In the genomic region with DNA sequence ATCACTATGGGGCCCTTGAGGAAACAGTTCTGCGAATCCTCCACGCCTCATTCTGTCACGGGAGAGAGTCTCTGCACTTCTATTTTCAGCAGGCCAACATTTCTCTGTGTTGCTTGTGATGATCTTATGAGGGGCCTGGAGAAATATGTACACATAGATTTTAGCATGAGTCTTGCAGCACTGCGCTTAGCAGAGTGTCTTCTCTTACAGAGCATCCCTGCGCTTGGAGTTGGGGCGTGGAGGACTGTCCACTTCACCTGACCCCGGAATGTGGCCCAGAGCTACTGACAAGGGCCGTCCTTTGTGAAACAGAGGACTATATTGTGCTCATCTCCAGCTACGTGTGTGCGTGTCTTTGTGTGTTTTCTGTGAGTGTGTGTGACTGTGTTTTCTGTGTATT, we compare ENCODE assay signal across 30 cellular contexts.
"Had no signal": no experiment of that assay in that cellular context is flagged by ENCODE, and none has a peak within 500 bp of the region (broad histone marks: within the 10 kb centered on the region; RNA-seq: fewer than 3 reads in every experiment).

No MANE protein-coding gene starts in this region.

- H3K27ac ChIP-seq: brain microvascular endothelial cell, colonic mucosa, dorsolateral prefrontal cortex, WERI-Rb-1 had no signal

- DNase-seq: activated B cell treated with CpG ODN at 0.5 μM for 24 hours; activated CD4-positive, alpha-beta T cell treated with anti-CD3 and anti-CD28 coated beads for 48 hours; activated CD4-positive, alpha-beta T cell treated with anti-CD3 and anti-CD28 coated beads, Interleukin-2, amount 50 U/mL, for 1 hour; activated CD4-positive, alpha-beta T cell treated with anti-CD3 and anti-CD28 coated beads, Interleukin-2, amount 50 U/mL, for 48 hours; activated CD8-positive, alpha-beta memory T cell treated with anti-CD3 and anti-CD28 coated beads for 24 hours; activated CD8-positive, alpha-beta T cell treated with anti-CD3 and anti-CD28 coated beads for 36 hours; activated effector memory CD4-positive, alpha-beta T cell treated with Interleukin-2 at 50 U/mL for 16 hours; activated gamma-delta T cell treated with Interleukin-2 at 50 U/mL for 16 hours; activated naive CD4-positive, alpha-beta T cell treated with anti-CD3 and anti-CD28 coated beads, Interleukin-2, amount 50 U/mL, for 16 hours; activated naive CD4-positive, alpha-beta T cell treated with Interleukin-2 at 50 U/mL for 16 hours; activated T-cell treated with anti-CD3 and anti-CD28 coated beads, Interleukin-2, amount 50 U/mL, for 4 hours; amniotic stem cell; anterior cingulate cortex; brain microvascular endothelial cell; cerebellar nuclear complex; colonic mucosa; dorsolateral prefrontal cortex; effector memory CD4-positive, alpha-beta T cell; endodermal cell; foreskin fibroblast; T-helper 1 cell; T-helper 17 cell; T1000; WERI-Rb-1 had no signal

- H3K9me3 Mint-ChIP-seq: activated T-helper 17 cell treated with anti-CD3 and anti-CD28 coated beads, Interleukin-2, amount 50 U/mL, for 72 hours; T-helper 2 cell treated with Interferon-gamma antibody and Interleukin-4, amounts not matched to agents 5 μg/mL and 100 μg/mL, for 36 hours had no signal

- H3K4me3 Mint-ChIP-seq: activated B cell treated with CpG ODN at 0.5 μM for 24 hours; activated CD8-positive, alpha-beta T cell treated with anti-CD3 and anti-CD28 coated beads for 36 hours; activated naive CD8-positive, alpha-beta T cell; activated T-cell treated with anti-CD3 and anti-CD28 coated beads, Interleukin-2, amount 50 U/mL, for 4 hours; activated T-helper 17 cell treated with anti-CD3 and anti-CD28 coated beads, Interleukin-2, amount 50 U/mL, for 72 hours; dendritic cell treated with granulocyte-macrophage colony-stimulating factor and Interleukin-4, amounts not matched to agents 40 ng/mL and 50 ng/mL, for 4 days; endodermal cell; T-helper 17 cell; T-helper 2 cell treated with Interferon-gamma antibody and Interleukin-4, amounts not matched to agents 5 μg/mL and 100 μg/mL, for 36 hours had no signal

- H3K4me1 Mint-ChIP-seq: activated B cell treated with CpG ODN at 0.5 μM for 24 hours; activated T-helper 17 cell treated with anti-CD3 and anti-CD28 coated beads, Interleukin-2, amount 50 U/mL, for 72 hours; T-helper 17 cell had no signal

- H3K36me3 Mint-ChIP-seq: activated naive CD8-positive, alpha-beta T cell had no signal

- H3K27ac Mint-ChIP-seq: activated B cell treated with CpG ODN at 0.5 μM for 24 hours; activated CD8-positive, alpha-beta T cell treated with anti-CD3 and anti-CD28 coated beads for 36 hours; activated naive CD8-positive, alpha-beta T cell; activated T-helper 17 cell treated with anti-CD3 and anti-CD28 coated beads, Interleukin-2, amount 50 U/mL, for 72 hours; dendritic cell treated with granulocyte-macrophage colony-stimulating factor and Interleukin-4, amounts not matched to agents 40 ng/mL and 50 ng/mL, for 4 days; endodermal cell; T-helper 17 cell; T-helper 2 cell treated with Interferon-gamma antibody and Interleukin-4, amounts not matched to agents 5 μg/mL and 100 μg/mL, for 36 hours had no signal

- H3K4me3 ChIP-seq: colonic mucosa, dorsolateral prefrontal cortex had no signal

- ATAC-seq: activated CD4-positive, CD25-positive, alpha-beta regulatory T cell treated with anti-CD3 and anti-CD28 coated beads, Interleukin-2, amount 50 U/mL, for 24 hours; activated CD8-positive, alpha-beta T cell treated with anti-CD3 and anti-CD28 coated beads for 36 hours; activated T-cell treated with anti-CD3 and anti-CD28 coated beads, Interleukin-2, amount 50 U/mL, for 4 hours; activated T-helper 17 cell treated with anti-CD3 and anti-CD28 coated beads, Interleukin-2, amount 50 U/mL, for 72 hours; esophagus mucosa; T-helper 17 cell had no signal

- H3K27me3 Mint-ChIP-seq: activated B cell treated with CpG ODN at 0.5 μM for 24 hours; activated CD8-positive, alpha-beta T cell treated with anti-CD3 and anti-CD28 coated beads for 36 hours; activated naive CD8-positive, alpha-beta T cell; activated T-helper 17 cell treated with anti-CD3 and anti-CD28 coated beads, Interleukin-2, amount 50 U/mL, for 72 hours; dendritic cell treated with granulocyte-macrophage colony-stimulating factor and Interleukin-4, amounts not matched to agents 40 ng/mL and 50 ng/mL, for 4 days; T-helper 17 cell had no signal
